ENCODE assay signal across 2 cellular contexts in genomic region chr13:75461314-75461713, GRCh38.
TF ChIP-seq lines count a peak whose summit lies in the region.

No MANE protein-coding gene starts in this region.

TF ChIP-seq in IMR-90, 13 proteins besides CTCF, POLR2A, EP300 and RAD21 (continued from another document):
- no peak for TF ChIP-seq SMC3 (IDR thresholded peaks at IDR 0.05; ENCODE audit: low read depth, low read length)
- no peak for TF ChIP-seq CHD1 (IDR thresholded peaks at IDR 0.05; ENCODE audit: low read depth, low read length)
- TF ChIP-seq RCOR1 (IDR thresholded peaks at IDR 0.05; ENCODE audit: insufficient replicate concordance, low read length), result no peak
- no peak for TF ChIP-seq MAZ (IDR thresholded peaks at IDR 0.05; ENCODE audit: borderline replicate concordance, low read depth, low read length)
- TF ChIP-seq USF2 (IDR thresholded peaks at IDR 0.05; ENCODE audit: low read depth, low read length), result no peak
- no peak for TF ChIP-seq ELK1 (IDR thresholded peaks at IDR 0.05; ENCODE audit: borderline replicate concordance, low read depth, low read length)
TF ChIP-seq in IMR-90: peak in this region for 0.

TF ChIP-seq in SK-N-SH treated with all-trans-retinoic acid at 6 μM for 48 hours, 23 proteins besides CTCF, POLR2A, EP300 and RAD21:
- TF ChIP-seq PATZ1 (CRISPR knock-in tag; IDR thresholded peaks at IDR 0.05; ENCODE audit: borderline replicate concordance) (no peak), ISL1 (CRISPR knock-in tag; IDR thresholded peaks at IDR 0.05) (peak; percentile 76)
